31 cellular contexts compared by ENCODE assay signal in the genomic region with DNA sequence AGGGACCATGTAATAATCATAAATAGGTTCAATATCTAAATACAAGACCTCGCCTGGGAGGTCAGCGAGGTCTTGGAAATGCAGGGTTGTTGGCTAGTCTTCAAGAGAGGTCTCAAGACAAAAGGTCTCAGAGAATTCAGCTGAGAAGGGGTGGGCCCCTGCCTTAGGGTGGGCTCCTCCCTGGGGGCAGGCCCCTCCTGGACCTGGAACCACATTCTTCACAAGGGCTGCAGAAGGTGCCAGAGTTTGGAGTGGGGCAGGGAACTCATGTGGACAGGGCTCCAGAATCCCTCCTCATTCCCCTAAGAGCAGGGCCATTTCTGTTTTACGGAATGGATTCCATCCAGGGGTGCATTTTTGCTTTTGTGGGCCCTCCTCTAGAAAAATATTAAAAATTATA. TPM values are rescaled to one million over a fixed set of nuclear protein-coding genes. Genes with fewer than 3 reads are reported as not detected.
"Had no signal": no experiment of that assay in that cellular context is flagged by ENCODE, and none has a peak within 500 bp of the region (broad histone marks: within the 10 kb centered on the region; RNA-seq: fewer than 3 reads in every experiment).

No MANE protein-coding gene starts in this region.

- H3K27ac ChIP-seq: colonic mucosa, epithelial cell of prostate, esophagus squamous epithelium, gastrocnemius medialis, heart right ventricle, left lung, lower lobe of right lung had no signal

- H3K36me3 ChIP-seq: colonic mucosa, esophagus squamous epithelium, gastrocnemius medialis, heart right ventricle, left lung, lower lobe of right lung had no signal

- H3K36me3 Mint-ChIP-seq: mesothelial cell of epicardium had no signal

- ATAC-seq: effector memory CD8-positive, alpha-beta T cell; esophagus mucosa; gastrocnemius medialis; heart right ventricle; left cardiac atrium; left lung; left ventricle myocardium superior; lower lobe of right lung; mucosa of descending colon had no signal

- H3K27me3 ChIP-seq: colonic mucosa, gastrocnemius medialis had no signal

- H3K4me3 ChIP-seq: colonic mucosa, esophagus squamous epithelium, gastrocnemius medialis, heart right ventricle, left lung, lower lobe of right lung, mucosa of descending colon had no signal

- H3K4me3 Mint-ChIP-seq: effector memory CD8-positive, alpha-beta T cell; endodermal cell; mesothelial cell of epicardium had no signal

- H3K4me1 ChIP-seq: colonic mucosa, esophagus squamous epithelium, gastrocnemius medialis had no signal

- H3K9me3 ChIP-seq: colonic mucosa, esophagus squamous epithelium, gastrocnemius medialis, heart right ventricle, left lung, lower lobe of right lung, mucosa of descending colon had no signal

- H3K27ac Mint-ChIP-seq: effector memory CD8-positive, alpha-beta T cell; endodermal cell; mesothelial cell of epicardium had no signal

- H3K4me1 Mint-ChIP-seq: endodermal cell, mesothelial cell of epicardium had no signal

- DNase-seq: colonic mucosa; effector CD8-positive, alpha-beta T cell; effector memory CD8-positive, alpha-beta T cell; endodermal cell; erythroblast; esophagus squamous epithelium; foreskin fibroblast; foreskin melanocyte; gastrocnemius medialis; glutamatergic neuron; head of caudate nucleus; heart right ventricle; hippocampal formation; left cardiac atrium; left lung; left ventricle myocardium superior; lower lobe of right lung; mesenchymal stem cell; mucosa of descending colon had no signal

- H3K9me3 Mint-ChIP-seq: effector memory CD8-positive, alpha-beta T cell had no signal

RNA-seq across cellular contexts. Expression of gene CEACAM18, which starts 10.2 kb away (rescaled TPM):
- total RNA-seq: chondrocyte, colonic mucosa, dermis microvascular lymphatic vessel endothelial cell, endodermal cell, esophagus mucosa, esophagus squamous epithelium, gastrocnemius medialis, glomerular endothelial cell, heart right ventricle, kidney epithelial cell, left cardiac atrium, left lung, left ventricle myocardium superior, lower leg skin, lower lobe of right lung, lung microvascular endothelial cell, mesenteric fat pad, mesothelial cell of epicardium, myocyte had no signal
- polyA plus RNA-seq: heart right ventricle, keratinocyte had no signal

RNA-seq across cellular contexts. Expression of gene SIGLEC12, which starts 13.1 kb away (rescaled TPM):
- total RNA-seq: chondrocyte, dermis microvascular lymphatic vessel endothelial cell, endodermal cell, esophagus mucosa, gastrocnemius medialis, glomerular endothelial cell, kidney epithelial cell, left ventricle myocardium superior, lung microvascular endothelial cell, mesothelial cell of epicardium, myocyte had no signal
- polyA plus RNA-seq: keratinocyte had no signal

RNA-seq across cellular contexts. Expression of gene SIGLEC8, which starts 30.2 kb away (rescaled TPM):
- total RNA-seq: chondrocyte, dermis microvascular lymphatic vessel endothelial cell, endodermal cell, esophagus mucosa, glomerular endothelial cell, kidney epithelial cell, lung microvascular endothelial cell, mesothelial cell of epicardium, myocyte had no signal
- polyA plus RNA-seq: heart right ventricle, keratinocyte had no signal

RNA-seq across cellular contexts. Expression of gene SIGLEC6, which starts 43.0 kb away (rescaled TPM):
- total RNA-seq: chondrocyte, dermis microvascular lymphatic vessel endothelial cell, glomerular endothelial cell, kidney epithelial cell, lung microvascular endothelial cell, mesothelial cell of epicardium, myocyte had no signal
- polyA plus RNA-seq: heart right ventricle, keratinocyte had no signal
